In the genomic region with DNA sequence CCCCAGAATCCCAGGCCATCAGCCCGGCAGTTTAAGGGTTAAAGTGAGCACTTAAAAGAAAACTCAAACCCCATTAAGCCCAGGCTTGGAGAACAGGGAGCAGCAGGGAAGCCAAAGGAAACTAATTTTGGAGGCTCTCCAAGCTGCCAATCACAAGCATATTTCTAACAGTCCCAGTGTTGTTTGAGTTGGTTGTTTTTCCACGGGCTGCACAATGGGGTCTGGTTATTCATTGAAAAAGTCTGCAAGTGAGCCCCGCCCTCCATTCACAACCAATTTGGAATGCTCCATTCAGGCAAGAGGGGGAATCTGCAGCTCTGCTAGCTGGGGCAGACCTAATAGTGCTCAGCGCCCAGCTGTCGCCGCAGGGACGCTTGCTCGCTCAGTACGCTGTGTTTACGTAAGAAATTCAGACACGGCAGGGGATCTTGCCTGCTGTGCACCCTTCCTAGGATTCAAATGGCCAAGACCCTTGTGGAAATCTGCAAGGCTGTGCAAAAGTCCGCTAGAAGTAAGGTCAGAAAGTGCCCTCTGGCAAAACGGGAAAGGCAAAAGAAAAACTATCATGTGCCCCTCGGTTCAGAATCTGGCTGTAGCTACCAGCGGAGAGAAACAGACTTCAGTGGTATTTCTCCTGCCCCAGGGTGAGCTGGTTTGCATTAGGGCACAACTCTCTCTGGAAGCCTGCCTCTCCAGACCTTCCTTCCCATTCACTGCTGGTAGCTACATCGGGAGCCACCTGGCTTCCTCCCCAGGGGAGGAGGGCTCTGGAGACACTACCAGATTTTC, we compare ENCODE assay signal across 1 cellular context.
TF ChIP-seq lines count a peak whose summit lies in the region.

No MANE protein-coding gene starts in this region.

TF ChIP-seq in HEK293, 187 proteins besides CTCF, POLR2A, EP300 and RAD21 (continued from another document):
- TF ChIP-seq GFI1B (tag by site-specific recombination; IDR thresholded peaks at IDR 0.05) (no peak), ZNF843 (tag by site-specific recombination; IDR thresholded peaks at IDR 0.05) (peak; percentile 23; the same call in 1 of the 2 replicates), ZNF529 (tag by site-specific recombination; IDR thresholded peaks at IDR 0.05; ENCODE audit: insufficient replicate concordance) (no peak)
